In the genomic region with DNA sequence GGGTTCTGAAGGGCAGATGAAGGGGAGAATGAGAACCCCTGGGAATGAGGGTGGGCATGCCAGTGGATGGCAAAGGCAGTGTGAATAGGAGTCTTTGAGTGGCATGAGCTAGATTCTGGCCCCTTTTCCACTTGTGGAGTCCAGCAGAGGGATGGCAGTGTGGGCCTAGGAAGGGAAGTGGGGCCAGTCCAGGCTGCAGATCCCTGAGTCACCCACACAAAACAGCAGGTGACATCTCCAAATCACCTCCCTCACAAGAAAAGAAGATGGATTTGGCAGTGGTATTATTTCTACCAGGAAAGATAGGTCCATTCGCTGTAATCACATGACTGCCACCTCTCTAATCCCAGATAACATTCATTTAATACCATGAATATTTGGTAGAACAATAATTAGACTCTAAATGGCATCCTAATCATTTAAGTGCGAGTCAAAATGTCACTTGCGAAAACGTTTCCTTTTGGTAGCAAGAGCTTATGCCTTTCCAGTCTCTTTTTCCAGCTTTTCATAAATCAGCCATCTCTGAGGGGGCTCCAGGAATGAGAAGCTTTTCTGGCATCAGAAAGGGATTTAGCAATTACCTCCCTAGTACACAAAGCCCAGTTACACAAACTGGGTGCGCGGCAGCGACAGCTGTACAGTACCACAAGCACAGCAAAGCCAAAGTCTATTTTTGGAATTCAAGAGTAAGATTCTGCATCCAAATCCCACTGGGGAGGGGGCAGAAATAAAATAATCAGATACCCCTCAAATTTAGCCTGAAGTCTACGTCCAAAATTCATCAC, we compare ENCODE assay signal across 1 cellular context.
TF ChIP-seq lines count a peak whose summit lies in the region.

No MANE protein-coding gene starts in this region.

TF ChIP-seq in GM23338, 12 proteins besides CTCF, POLR2A, EP300 and RAD21 (continued from another document):
- TF ChIP-seq, protein P1, sequence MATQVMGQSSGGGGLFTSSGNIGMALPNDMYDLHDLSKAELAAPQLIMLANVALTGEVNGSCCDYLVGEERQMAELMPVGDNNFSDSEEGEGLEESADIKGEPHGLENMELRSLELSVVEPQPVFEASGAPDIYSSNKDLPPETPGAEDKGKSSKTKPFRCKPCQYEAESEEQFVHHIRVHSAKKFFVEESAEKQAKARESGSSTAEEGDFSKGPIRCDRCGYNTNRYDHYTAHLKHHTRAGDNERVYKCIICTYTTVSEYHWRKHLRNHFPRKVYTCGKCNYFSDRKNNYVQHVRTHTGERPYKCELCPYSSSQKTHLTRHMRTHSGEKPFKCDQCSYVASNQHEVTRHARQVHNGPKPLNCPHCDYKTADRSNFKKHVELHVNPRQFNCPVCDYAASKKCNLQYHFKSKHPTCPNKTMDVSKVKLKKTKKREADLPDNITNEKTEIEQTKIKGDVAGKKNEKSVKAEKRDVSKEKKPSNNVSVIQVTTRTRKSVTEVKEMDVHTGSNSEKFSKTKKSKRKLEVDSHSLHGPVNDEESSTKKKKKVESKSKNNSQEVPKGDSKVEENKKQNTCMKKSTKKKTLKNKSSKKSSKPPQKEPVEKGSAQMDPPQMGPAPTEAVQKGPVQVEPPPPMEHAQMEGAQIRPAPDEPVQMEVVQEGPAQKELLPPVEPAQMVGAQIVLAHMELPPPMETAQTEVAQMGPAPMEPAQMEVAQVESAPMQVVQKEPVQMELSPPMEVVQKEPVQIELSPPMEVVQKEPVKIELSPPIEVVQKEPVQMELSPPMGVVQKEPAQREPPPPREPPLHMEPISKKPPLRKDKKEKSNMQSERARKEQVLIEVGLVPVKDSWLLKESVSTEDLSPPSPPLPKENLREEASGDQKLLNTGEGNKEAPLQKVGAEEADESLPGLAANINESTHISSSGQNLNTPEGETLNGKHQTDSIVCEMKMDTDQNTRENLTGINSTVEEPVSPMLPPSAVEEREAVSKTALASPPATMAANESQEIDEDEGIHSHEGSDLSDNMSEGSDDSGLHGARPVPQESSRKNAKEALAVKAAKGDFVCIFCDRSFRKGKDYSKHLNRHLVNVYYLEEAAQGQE (IDR thresholded peaks at IDR 0.05; ENCODE audit: unreplicated experiment) = no peak
- TF ChIP-seq POLR2AphosphoS5 (IDR thresholded peaks at IDR 0.05; ENCODE audit: low read depth) (no peak), NANOG (IDR thresholded peaks at IDR 0.05; ENCODE audit: borderline replicate concordance) (no peak), ZNF114 (CRISPR knock-in tag; IDR thresholded peaks at IDR 0.05) (no peak), ETS1 (IDR thresholded peaks at IDR 0.05) (no peak), EZH2phosphoT487 (IDR thresholded peaks at IDR 0.05; ENCODE audit: unreplicated experiment) (no peak), ZNF462 (CRISPR knock-in tag; IDR thresholded peaks at IDR 0.05) (no peak), ZNF331 (CRISPR knock-in tag; IDR thresholded peaks at IDR 0.05; ENCODE audit: low read depth) (no peak), EZH2 (IDR thresholded peaks at IDR 0.05; ENCODE audit: low read depth, unreplicated experiment) (no peak), JUNB (IDR thresholded peaks at IDR 0.05; ENCODE audit: unreplicated experiment) (no peak)
